12 cellular contexts compared by ENCODE assay signal in genomic region chr20:35135867-35136586, GRCh38. TPM values are rescaled to one million over a fixed set of nuclear protein-coding genes. Genes with fewer than 3 reads are reported as not detected.
DNase-seq lines count a peak whose midpoint lies in the region; ATAC-seq and TF ChIP-seq lines count a peak whose summit lies in the region.
"Had no signal": no experiment of that assay in that cellular context is flagged by ENCODE, and none has a peak within 500 bp of the region (broad histone marks: within the 10 kb centered on the region; RNA-seq: fewer than 3 reads in every experiment).

No MANE protein-coding gene starts in this region.

- no peaks in the 10 kb centered on the region for H3K27me3 ChIP-seq in adipocyte (replicated peaks; ENCODE audit: control insufficient read depth, insufficient read depth, low read length)
- H3K27me3 ChIP-seq in colonic mucosa = no peaks in the 10 kb centered on the region

- H3K4me3 ChIP-seq in adipocyte (ENCODE audit: low read length) = peak overlapping the region; percentile 48
- H3K4me3 ChIP-seq in foreskin fibroblast (ENCODE audit: low read depth in 1 of 2, low read length in 2 of 2) = no peak overlapping the region
- no peak overlapping the region for H3K4me3 ChIP-seq in colonic mucosa

- H3K9ac ChIP-seq in adipocyte (ENCODE audit: low read length) = peak overlapping the region; percentile 82
- H3K9ac ChIP-seq in colonic mucosa (ENCODE audit: low read depth in 2 of 2, low read length in 2 of 2) = no peak overlapping the region

- H3K9me3 ChIP-seq in adipocyte (ENCODE audit: control insufficient read depth, low read length) (no peaks in the 10 kb centered on the region), colonic mucosa (no peaks in the 10 kb centered on the region)

- H3K27ac ChIP-seq in colonic mucosa = no peak overlapping the region

- TF ChIP-seq CTCF in foreskin fibroblast (IDR thresholded peaks at IDR 0.05; ENCODE audit: low read depth, low read length) (no peak), colonic mucosa (IDR thresholded peaks at IDR 0.05) (no peak)

- peaks cover 52% of the 10 kb centered on the region for H3K36me3 ChIP-seq in adipocyte (ENCODE audit: control insufficient read depth, insufficient read depth, low read length, severe bottlenecking)
- peaks cover 9% of the 10 kb centered on the region for H3K36me3 ChIP-seq in colonic mucosa

- no peak for ATAC-seq in HG02884 (IDR thresholded peaks at IDR 0.05; ENCODE audit: unreplicated experiment)

- intact Hi-C loops in colonic mucosa (cut with DNase I) = no loop called here

- peak; percentile 77 for DNase-seq in EL
- no peak for DNase-seq in adipocyte (ENCODE audit: low read depth)
- DNase-seq in foreskin fibroblast = peak; percentile 70 to 78
- DNase-seq in pulmonary artery endothelial cell (ENCODE audit: low read depth, low spot score) = peak; percentile 77
- no peak for DNase-seq in activated CD4-positive, CD25-positive, alpha-beta regulatory T cell (lab: John Stamatoyannopoulos, UW)
- no peak for DNase-seq in colonic mucosa
- DNase-seq in dedifferentiated amniotic fluid mesenchymal stem cell (ENCODE audit: extremely low spot score) = no peak
- DNase-seq: CD4-positive, alpha-beta T cell; NCI-H1105 treated with DMSO at 0.1 percent for 48 hours; NCI-H526; SIG-M5 had no signal

- H3K4me1 ChIP-seq in adipocyte (ENCODE audit: control insufficient read depth, insufficient read depth, low read length) (peaks cover 41% of the 10 kb centered on the region), colonic mucosa (no peaks in the 10 kb centered on the region)

RNA-seq across cellular contexts. Expression of gene EDEM2, which starts 11.1 kb away (rescaled TPM):
- 86.0 and 95.5 TPM in 2 replicates for total RNA-seq in pulmonary artery endothelial cell
- 10 to 100 TPM; 28.0 to 36.0 TPM for total RNA-seq in colonic mucosa

RNA-seq across cellular contexts. Expression of gene PROCR, which starts 35.8 kb away (rescaled TPM):
- 545 and 561 TPM in 2 replicates for total RNA-seq in pulmonary artery endothelial cell
- total RNA-seq in colonic mucosa = 10 to 100 TPM in 1 of 2 donors, 1 to 10 TPM in 1; 9.8 to 14.5 TPM

RNA-seq across cellular contexts. Expression of gene TRPC4AP, which starts 43.4 kb away (rescaled TPM):
- total RNA-seq in pulmonary artery endothelial cell (85.0 and 86.1 TPM in 2 replicates), colonic mucosa (10 to 100 TPM; 52.8 to 63.2 TPM)

Comparison
In these comparisons a context has a peak if more than half of its experiments do, and no peak if none do; other contexts are left out.
1. DNase-seq: peak in EL (single experiment), foreskin fibroblast (2 of 2) and pulmonary artery endothelial cell (single experiment); none in adipocyte (single experiment), activated CD4-positive, CD25-positive, alpha-beta regulatory T cell (0 of 4), colonic mucosa (single experiment) and dedifferentiated amniotic fluid mesenchymal stem cell (single experiment).
2. RNA of gene PROCR, which starts 35.8 kb away (total RNA-seq): 545 to 561 TPM in pulmonary artery endothelial cell; 9.8 to 14.5 TPM in colonic mucosa; every median in the first group is over 10 times any median in the second.